In genomic region chr5:34517249-34517648, GRCh38 we compare ENCODE assay signal across 15 cellular contexts.
DNase-seq lines count a peak whose midpoint lies in the region; ATAC-seq and TF ChIP-seq lines count a peak whose summit lies in the region.
"Had no signal": no experiment of that assay in that cellular context is flagged by ENCODE, and none has a peak within 500 bp of the region (broad histone marks: within the 10 kb centered on the region; RNA-seq: fewer than 3 reads in every experiment).

No MANE protein-coding gene starts in this region.

- intact Hi-C loops in ascending aorta (cut with DNase I), result loop anchor here (2.0 kb wide), 1 partner anchor 14 kb away; no protein-coding TSS in a partner anchor

- H3K4me1 ChIP-seq in ascending aorta, result peaks cover 0 to 26% of the 10 kb centered on the region in 2 donors
- H3K4me1 ChIP-seq: vagina had no signal

- H3K27me3 ChIP-seq in ascending aorta, result no peaks in the 10 kb centered on the region
- H3K27me3 ChIP-seq: right atrium auricular region, vagina had no signal

- H3K27ac ChIP-seq in ascending aorta, result peak overlapping the region; percentile 81 to 85
- H3K27ac ChIP-seq: right atrium auricular region, vagina, VCaP had no signal

- ATAC-seq in GM19351 (IDR thresholded peaks at IDR 0.05; ENCODE audit: unreplicated experiment), result no peak
- ATAC-seq: HepG2 had no signal

- no peaks in the 10 kb centered on the region for H3K36me3 ChIP-seq in ascending aorta
- H3K36me3 ChIP-seq: right atrium auricular region, vagina had no signal

- no peak overlapping the region for H3K4me3 ChIP-seq in ascending aorta
- H3K4me3 ChIP-seq: right atrium auricular region, vagina had no signal

- no peak for TF ChIP-seq CTCF in ascending aorta (IDR thresholded peaks at IDR 0.05)

- no peaks in the 10 kb centered on the region for H3K9me3 ChIP-seq in ascending aorta
- H3K9me3 ChIP-seq: right atrium auricular region, vagina had no signal

- DNase-seq in DMS53 (lab: John Stamatoyannopoulos, UW) (peak; percentile 76), LHCN-M2 (ENCODE audit: low read depth) (peak; percentile 51), ascending aorta (ENCODE audit: low spot score in 2 of 2) (no peak), fibroblast of the conjunctiva (ENCODE audit: low read depth) (peak; percentile 34)
- no peak for DNase-seq in activated CD8-positive, alpha-beta memory T cell treated with anti-CD3 and anti-CD28 coated beads for 24 hours
- no peak for DNase-seq in stimulated activated naive CD4-positive, alpha-beta T cell treated with Interleukin-2 at 50 U/mL for 16 hours (lab: John Stamatoyannopoulos, UW)
- no peak for DNase-seq in stimulated activated CD4-positive, alpha-beta T cell treated with anti-CD3 and anti-CD28 coated beads, Interleukin-4, amount 100 ng/mL, for 4 hours
- DNase-seq: activated naive CD4-positive, alpha-beta T cell treated with anti-CD3 and anti-CD28 coated beads, Interleukin-2, amount 50 U/mL, for 16 hours; cerebellar nuclear complex; NK-92 treated with Interleukin-12 subunit alpha and Interleukin-12 subunit beta, amount 100 ng/mL, for 24 hours had no signal

Comparison
In these comparisons a context has a peak if more than half of its experiments do, and no peak if none do; other contexts are left out.
1. DNase-seq: peak in DMS53 (single experiment), LHCN-M2 (single experiment) and fibroblast of the conjunctiva (single experiment); none in ascending aorta (0 of 2), activated CD8-positive, alpha-beta memory T cell treated with anti-CD3 and anti-CD28 coated beads for 24 hours (single experiment), stimulated activated naive CD4-positive, alpha-beta T cell treated with Interleukin-2 at 50 U/mL for 16 hours (single experiment) and stimulated activated CD4-positive, alpha-beta T cell treated with anti-CD3 and anti-CD28 coated beads, Interleukin-4, amount 100 ng/mL, for 4 hours (0 of 2).